ENCODE assay signal across 22 cellular contexts in the genomic region with DNA sequence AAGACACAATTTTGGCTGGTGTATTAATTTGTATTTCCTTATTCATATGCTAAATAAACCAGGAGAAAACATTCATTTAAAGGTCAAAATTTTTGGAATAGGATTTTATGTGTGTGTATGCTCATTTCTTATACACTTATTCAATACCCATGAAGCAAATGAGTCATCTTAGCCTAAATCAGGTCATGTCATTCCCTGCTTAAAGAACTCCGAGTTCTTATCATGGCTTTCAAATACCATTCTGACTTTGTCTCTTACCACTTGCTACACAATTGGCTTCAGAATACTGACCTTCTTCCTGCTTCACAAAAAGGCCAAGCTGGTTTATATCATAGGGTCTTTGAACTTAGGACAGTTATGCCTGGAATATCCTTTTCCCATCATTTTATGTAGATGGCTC.
DNase-seq lines count a peak whose midpoint lies in the region; ATAC-seq and TF ChIP-seq lines count a peak whose summit lies in the region.
"Had no signal": no experiment of that assay in that cellular context is flagged by ENCODE, and none has a peak within 500 bp of the region (broad histone marks: within the 10 kb centered on the region; RNA-seq: fewer than 3 reads in every experiment).

No MANE protein-coding gene starts in this region.

- peak; percentile 44 for ATAC-seq in left ventricle myocardium superior
- no peak for ATAC-seq in Right ventricle myocardium inferior
- no peak for ATAC-seq in upper lobe of left lung (ENCODE audit: low FRiP score in 2 of 2)
- ATAC-seq: CD8-positive, alpha-beta T cell; HCT116; sciatic nerve had no signal

- no peaks in the 10 kb centered on the region for H3K36me3 ChIP-seq in upper lobe of left lung
- H3K36me3 ChIP-seq: vagina had no signal

- no peak overlapping the region for H3K4me3 Mint-ChIP-seq in activated CD4-positive, alpha-beta memory T cell treated with anti-CD3 and anti-CD28 coated beads, Interleukin-2, amount 10 ng/mL, durations not matched to agents 7 days and 5 days
- H3K4me3 Mint-ChIP-seq: CD8-positive, alpha-beta T cell; dendritic cell treated with granulocyte-macrophage colony-stimulating factor and Interleukin-4, amounts not matched to agents 40 ng/mL and 50 ng/mL, for 4 days had no signal

- H3K27me3 Mint-ChIP-seq in activated CD4-positive, alpha-beta memory T cell treated with anti-CD3 and anti-CD28 coated beads, Interleukin-2, amount 10 ng/mL, durations not matched to agents 7 days and 5 days: no peaks in the 10 kb centered on the region
- H3K27me3 Mint-ChIP-seq: dendritic cell treated with granulocyte-macrophage colony-stimulating factor and Interleukin-4, amounts not matched to agents 40 ng/mL and 50 ng/mL, for 4 days had no signal

- no peaks in the 10 kb centered on the region for H3K4me1 ChIP-seq in upper lobe of left lung
- H3K4me1 ChIP-seq: vagina had no signal

- peak in 1 of 4 donors; percentile 27 for TF ChIP-seq EP300 in upper lobe of left lung (IDR thresholded peaks at IDR 0.05)

- no peaks in the 10 kb centered on the region for H3K36me3 Mint-ChIP-seq in activated CD4-positive, alpha-beta memory T cell treated with anti-CD3 and anti-CD28 coated beads, Interleukin-2, amount 10 ng/mL, durations not matched to agents 7 days and 5 days (ENCODE audit: low read depth)
- H3K36me3 Mint-ChIP-seq: CD8-positive, alpha-beta T cell had no signal

- intact Hi-C loops in left ventricle myocardium superior (cut with micrococcal nuclease) (no loop called here), Right ventricle myocardium inferior (cut with DNase I) (no loop called here)

- WGBS in upper lobe of left lung, 2 donors: 17 to 27% methylated on average over 1 of the region's 1 CpG

- H3K4me3 ChIP-seq in fibroblast of villous mesenchyme (ENCODE audit: low read depth, low read length) (no peak overlapping the region), upper lobe of left lung (no peak overlapping the region)
- H3K4me3 ChIP-seq: vagina had no signal

- no peak overlapping the region for H3K27ac ChIP-seq in upper lobe of left lung
- H3K27ac ChIP-seq: vagina had no signal

- H3K9me3 Mint-ChIP-seq in activated CD4-positive, alpha-beta memory T cell treated with anti-CD3 and anti-CD28 coated beads, Interleukin-2, amount 10 ng/mL, durations not matched to agents 7 days and 5 days: peaks cover 2% of the 10 kb centered on the region
- H3K9me3 Mint-ChIP-seq: dendritic cell treated with granulocyte-macrophage colony-stimulating factor and Interleukin-4, amounts not matched to agents 40 ng/mL and 50 ng/mL, for 4 days had no signal

- CTCF ChIA-PET in activated CD4-positive, alpha-beta memory T cell treated with anti-CD3 and anti-CD28 coated beads, Interleukin-2, amount 10 ng/mL, durations not matched to agents 7 days and 5 days (lab: Charles Lee): no interaction called here

- H3K27me3 ChIP-seq in upper lobe of left lung: no peaks in the 10 kb centered on the region
- H3K27me3 ChIP-seq: vagina had no signal

- TF ChIP-seq POLR2A in upper lobe of left lung (IDR thresholded peaks at IDR 0.05): no peak

- H3K4me1 Mint-ChIP-seq in activated CD4-positive, alpha-beta memory T cell treated with anti-CD3 and anti-CD28 coated beads, Interleukin-2, amount 10 ng/mL, durations not matched to agents 7 days and 5 days: no peaks in the 10 kb centered on the region

- no peak for TF ChIP-seq CTCF in fibroblast of villous mesenchyme (IDR thresholded peaks at IDR 0.05; ENCODE audit: insufficient read depth, low read depth, low read length)
- TF ChIP-seq CTCF in upper lobe of left lung (IDR thresholded peaks at IDR 0.05): no peak

- DNase-seq in left ventricle myocardium superior (no peak), Right ventricle myocardium inferior (ENCODE audit: missing footprints) (no peak), amniotic epithelial cell (ENCODE audit: low read depth) (peak; percentile 82), fibroblast of villous mesenchyme (ENCODE audit: low read depth) (peak; percentile 70), stromal cell of bone marrow (ENCODE audit: low read depth) (peak; percentile 25), upper lobe of left lung (no peak), NCI-H2196 (lab: John Stamatoyannopoulos, UW; ENCODE audit: unreplicated experiment) (no peak)
- DNase-seq in activated CD4-positive, alpha-beta memory T cell treated with anti-CD3 and anti-CD28 coated beads, Interleukin-2, amount 10 ng/mL, durations not matched to agents 7 days and 5 days: no peak
- DNase-seq: activated CD4-positive, alpha-beta T cell treated with anti-CD3 and anti-CD28 coated beads for 48 hours; activated CD8-positive, alpha-beta memory T cell treated with anti-CD3 and anti-CD28 coated beads, Interleukin-2, amount 50 U/mL, for 48 hours; activated gamma-delta T cell treated with Interleukin-2 at 50 U/mL for 16 hours; aorta; CD8-positive, alpha-beta T cell; erythroblast; islet precursor cell; NCI-H1436 treated with DMSO at 0.1 percent for 48 hours; nucleus accumbens; stimulated activated CD4-positive, alpha-beta T cell treated with anti-CD3 and anti-CD28 coated beads, Interleukin-2, amount 100 ng/mL, for 48 hours had no signal

- no peaks in the 10 kb centered on the region for H3K9me3 ChIP-seq in upper lobe of left lung
- H3K9me3 ChIP-seq: vagina had no signal

- POLR2A ChIA-PET in activated CD4-positive, alpha-beta memory T cell treated with anti-CD3 and anti-CD28 coated beads, Interleukin-2, amount 10 ng/mL, durations not matched to agents 7 days and 5 days (lab: Charles Lee): no interaction called here

- no peak overlapping the region for H3K27ac Mint-ChIP-seq in activated CD4-positive, alpha-beta memory T cell treated with anti-CD3 and anti-CD28 coated beads, Interleukin-2, amount 10 ng/mL, durations not matched to agents 7 days and 5 days
- H3K27ac Mint-ChIP-seq: CD8-positive, alpha-beta T cell; dendritic cell treated with granulocyte-macrophage colony-stimulating factor and Interleukin-4, amounts not matched to agents 40 ng/mL and 50 ng/mL, for 4 days had no signal

Comparison
In these comparisons a context has a peak if more than half of its experiments do, and no peak if none do; other contexts are left out.
1. DNase-seq: peak in amniotic epithelial cell (single experiment), fibroblast of villous mesenchyme (single experiment) and stromal cell of bone marrow (single experiment); none in left ventricle myocardium superior (single experiment), Right ventricle myocardium inferior (single experiment), upper lobe of left lung (0 of 2), activated CD4-positive, alpha-beta memory T cell treated with anti-CD3 and anti-CD28 coated beads, Interleukin-2, amount 10 ng/mL, durations not matched to agents 7 days and 5 days (single experiment) and NCI-H2196 (single experiment).